11 cellular contexts compared by ENCODE assay signal in the genomic region with DNA sequence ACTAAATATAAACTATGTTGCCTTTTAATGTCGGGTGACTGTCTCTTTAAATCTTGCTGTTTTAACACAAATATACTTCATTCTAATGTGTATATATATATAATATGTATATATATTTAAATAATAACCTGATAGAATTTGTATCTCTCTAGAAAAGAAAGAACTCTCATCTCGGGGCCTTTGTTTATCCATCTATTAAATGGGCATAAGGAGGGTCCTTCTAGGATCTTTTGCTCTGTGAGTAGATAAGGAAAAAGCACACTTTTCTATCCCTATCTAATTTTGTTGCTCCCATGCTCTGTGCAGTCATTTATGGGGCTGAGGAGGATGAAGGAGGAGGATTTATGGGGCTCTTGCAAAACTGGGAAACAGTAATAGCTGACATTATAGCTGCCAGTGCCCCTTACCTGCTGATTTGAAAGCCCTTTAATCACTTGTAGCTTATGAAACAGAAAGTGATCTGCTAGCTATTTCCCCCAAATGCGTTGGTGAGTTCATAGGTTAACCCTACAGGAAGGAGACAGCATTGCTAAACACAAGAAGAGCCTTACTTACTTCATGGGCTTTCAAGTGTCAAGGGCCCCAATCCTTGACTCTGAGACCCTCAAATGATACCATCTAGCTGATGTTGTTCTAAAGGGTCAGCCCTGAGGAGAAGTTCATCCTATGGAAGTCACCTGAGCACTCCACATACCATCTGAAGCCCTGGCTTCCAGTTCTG. TPM values are rescaled to one million over a fixed set of nuclear protein-coding genes. Genes with fewer than 3 reads are reported as not detected.
DNase-seq lines count a peak whose midpoint lies in the region; ATAC-seq and TF ChIP-seq lines count a peak whose summit lies in the region.
"Had no signal": no experiment of that assay in that cellular context is flagged by ENCODE, and none has a peak within 500 bp of the region (broad histone marks: within the 10 kb centered on the region; RNA-seq: fewer than 3 reads in every experiment).

No MANE protein-coding gene starts in this region.

- in situ Hi-C loops in GM13976 (cut with MboI; ENCODE audit: low sequenced_read_pairs, unreplicated experiment) = no loop called here

- H3K36me3 Mint-ChIP-seq in activated naive CD4-positive, alpha-beta T cell treated with anti-CD3 and anti-CD28 coated beads, Interleukin-2, amount 50 U/mL, for 72 hours = no peaks in the 10 kb centered on the region

- no peaks in the 10 kb centered on the region for H3K9me3 Mint-ChIP-seq in activated naive CD4-positive, alpha-beta T cell treated with anti-CD3 and anti-CD28 coated beads, Interleukin-2, amount 50 U/mL, for 72 hours

- peak overlapping the region; percentile 31 to 62 for H3K27ac Mint-ChIP-seq in activated naive CD4-positive, alpha-beta T cell treated with anti-CD3 and anti-CD28 coated beads, Interleukin-2, amount 50 U/mL, for 72 hours

- TF ChIP-seq CTCF in GM13976 (IDR thresholded peaks at IDR 0.05; ENCODE audit: borderline replicate concordance, control extremely low read depth, extremely low read depth, insufficient read depth, missing control alignments) (no peak), GM20000 (IDR thresholded peaks at IDR 0.05; ENCODE audit: extremely low read depth, missing control alignments) (no peak)

- ATAC-seq in HG03196 (IDR thresholded peaks at IDR 0.05; ENCODE audit: unreplicated experiment) = peak; percentile 80
- ATAC-seq in activated naive CD4-positive, alpha-beta T cell treated with anti-CD3 and anti-CD28 coated beads, Interleukin-2, amount 50 U/mL, for 72 hours = peak; percentile 88 to 96

- DNase-seq in GM13976 (ENCODE audit: low spot score) = peak; percentile 57
- peak; percentile 69 for DNase-seq in GM20000 (ENCODE audit: low spot score)
- no peak for DNase-seq in activated naive CD4-positive, alpha-beta T cell treated with anti-CD3 and anti-CD28 coated beads, Interleukin-2, amount 50 U/mL, for 72 hours (ENCODE audit: low spot score in 2 of 2)
- DNase-seq in stimulated activated CD4-positive, alpha-beta T cell treated with anti-CD3 and anti-CD28 coated beads, Interleukin-12 subunit alpha, Interleukin-12 subunit beta, amount 100 ng/mL, for 4 hours = no peak
- DNase-seq in HuH-7 (ENCODE audit: low spot score) = no peak
- DNase-seq in NCI-H1092 (lab: John Stamatoyannopoulos, UW) = no peak
- no peak for DNase-seq in NCI-H1105 treated with DMSO at 0.1 percent for 48 hours (lab: John Stamatoyannopoulos, UW)
- DNase-seq: activated CD4-positive, CD25-positive, alpha-beta regulatory T cell; effector memory CD4-positive, alpha-beta T cell; NCI-H2029 treated with DMSO at 0.1 percent for 48 hours had no signal

RNA-seq across cellular contexts. Expression of a gene that starts 5.8 kb away (rescaled TPM):
- total RNA-seq in activated naive CD4-positive, alpha-beta T cell treated with anti-CD3 and anti-CD28 coated beads, Interleukin-2, amount 50 U/mL, for 72 hours = 1 to 10 TPM; 4.8 to 5.1 TPM

Comparison
In these comparisons a context has a peak if more than half of its experiments do, and no peak if none do; other contexts are left out.
1. DNase-seq: peak in GM13976 (single experiment) and GM20000 (single experiment); none in activated naive CD4-positive, alpha-beta T cell treated with anti-CD3 and anti-CD28 coated beads, Interleukin-2, amount 50 U/mL, for 72 hours (0 of 2), stimulated activated CD4-positive, alpha-beta T cell treated with anti-CD3 and anti-CD28 coated beads, Interleukin-12 subunit alpha, Interleukin-12 subunit beta, amount 100 ng/mL, for 4 hours (single experiment), HuH-7 (single experiment), NCI-H1092 (single experiment) and NCI-H1105 treated with DMSO at 0.1 percent for 48 hours (single experiment).